Comparison of ENCODE assay signal across 8 cellular contexts in genomic region chr14:70317969-70318634, GRCh38. TPM values are rescaled to one million over a fixed set of nuclear protein-coding genes. Genes with fewer than 3 reads are reported as not detected.
DNase-seq lines count a peak whose midpoint lies in the region; ATAC-seq and TF ChIP-seq lines count a peak whose summit lies in the region.

No MANE protein-coding gene starts in this region.

- DNase-seq in stimulated activated naive CD8-positive, alpha-beta T cell treated with anti-CD3 and anti-CD28 coated beads, Interleukin-15, amount 100 ng/mL, for 72 hours, result peak in 1 of 2 donors; percentile 11
- no peak for DNase-seq in stimulated activated naive CD8-positive, alpha-beta T cell treated with anti-CD3 and anti-CD28 coated beads, Interleukin-15, Interleukin-2, amounts not matched to agents 100 U/mL and 50 U/mL, for 24 hours
- DNase-seq in NCI-H446 treated with DMSO at 0.1 percent for 48 hours (lab: John Stamatoyannopoulos, UW), result peak; percentile 3
- DNase-seq in dedifferentiated amniotic fluid mesenchymal stem cell (ENCODE audit: extremely low spot score), result peak; percentile 52
- peak in 1 of 2 experiments; percentile 45 for DNase-seq in mesothelial cell of epicardium (ENCODE audit: low spot score in 2 of 2, unreplicated experiment in 2 of 2)
- no peak for DNase-seq in stimulated activated naive CD4-positive, alpha-beta T cell (lab: John Stamatoyannopoulos, UW)
- DNase-seq in ureter (ENCODE audit: low spot score), result no peak

- no peaks in the 10 kb centered on the region for H3K36me3 Mint-ChIP-seq in mesothelial cell of epicardium

- H3K4me3 Mint-ChIP-seq in stimulated activated naive CD8-positive, alpha-beta T cell treated with anti-CD3 and anti-CD28 coated beads, Interleukin-15, amount 100 ng/mL, for 72 hours, result no peak overlapping the region
- H3K4me3 Mint-ChIP-seq in mesothelial cell of epicardium, result no peak overlapping the region

- no peak overlapping the region for H3K27ac Mint-ChIP-seq in stimulated activated naive CD8-positive, alpha-beta T cell treated with anti-CD3 and anti-CD28 coated beads, Interleukin-15, amount 100 ng/mL, for 72 hours
- H3K27ac Mint-ChIP-seq in mesothelial cell of epicardium, result no peak overlapping the region

- peak; percentile 53 for ATAC-seq in stimulated activated naive CD8-positive, alpha-beta T cell treated with anti-CD3 and anti-CD28 coated beads, Interleukin-15, amount 100 ng/mL, for 72 hours
- no peak for ATAC-seq in stimulated activated naive CD8-positive, alpha-beta T cell treated with anti-CD3 and anti-CD28 coated beads, Interleukin-15, Interleukin-2, amounts not matched to agents 100 U/mL and 50 U/mL, for 24 hours
- ATAC-seq in HG03432 (IDR thresholded peaks at IDR 0.05; ENCODE audit: unreplicated experiment), result no peak

- no peaks in the 10 kb centered on the region for H3K4me1 Mint-ChIP-seq in stimulated activated naive CD8-positive, alpha-beta T cell treated with anti-CD3 and anti-CD28 coated beads, Interleukin-15, amount 100 ng/mL, for 72 hours
- no peaks in the 10 kb centered on the region for H3K4me1 Mint-ChIP-seq in mesothelial cell of epicardium

- no peaks in the 10 kb centered on the region for H3K27me3 Mint-ChIP-seq in stimulated activated naive CD8-positive, alpha-beta T cell treated with anti-CD3 and anti-CD28 coated beads, Interleukin-15, amount 100 ng/mL, for 72 hours
- peaks cover 8% of the 10 kb centered on the region for H3K27me3 Mint-ChIP-seq in mesothelial cell of epicardium (ENCODE audit: low read depth)

- peak; percentile 19 for TF ChIP-seq CTCF in mesothelial cell of epicardium (IDR thresholded peaks at IDR 0.05; ENCODE audit: unreplicated experiment)

- no peaks in the 10 kb centered on the region for H3K9me3 Mint-ChIP-seq in stimulated activated naive CD8-positive, alpha-beta T cell treated with anti-CD3 and anti-CD28 coated beads, Interleukin-15, amount 100 ng/mL, for 72 hours
- H3K9me3 Mint-ChIP-seq in mesothelial cell of epicardium, result no peaks in the 10 kb centered on the region

RNA-seq across cellular contexts. Expression of gene COX16, which starts 41.4 kb away (rescaled TPM):
- total RNA-seq in mesothelial cell of epicardium, result 30.9 to 40.0 TPM (median 34.6 TPM) in 3 replicates
- 58.1 TPM for total RNA-seq in ureter

Comparison
In these comparisons a context has a peak if more than half of its experiments do, and no peak if none do; other contexts are left out.
1. DNase-seq: peak in NCI-H446 treated with DMSO at 0.1 percent for 48 hours (single experiment) and dedifferentiated amniotic fluid mesenchymal stem cell (single experiment); none in stimulated activated naive CD8-positive, alpha-beta T cell treated with anti-CD3 and anti-CD28 coated beads, Interleukin-15, Interleukin-2, amounts not matched to agents 100 U/mL and 50 U/mL, for 24 hours (single experiment), stimulated activated naive CD4-positive, alpha-beta T cell (0 of 6) and ureter (single experiment).